ENCODE assay signal across 1 cellular context in the genomic region with DNA sequence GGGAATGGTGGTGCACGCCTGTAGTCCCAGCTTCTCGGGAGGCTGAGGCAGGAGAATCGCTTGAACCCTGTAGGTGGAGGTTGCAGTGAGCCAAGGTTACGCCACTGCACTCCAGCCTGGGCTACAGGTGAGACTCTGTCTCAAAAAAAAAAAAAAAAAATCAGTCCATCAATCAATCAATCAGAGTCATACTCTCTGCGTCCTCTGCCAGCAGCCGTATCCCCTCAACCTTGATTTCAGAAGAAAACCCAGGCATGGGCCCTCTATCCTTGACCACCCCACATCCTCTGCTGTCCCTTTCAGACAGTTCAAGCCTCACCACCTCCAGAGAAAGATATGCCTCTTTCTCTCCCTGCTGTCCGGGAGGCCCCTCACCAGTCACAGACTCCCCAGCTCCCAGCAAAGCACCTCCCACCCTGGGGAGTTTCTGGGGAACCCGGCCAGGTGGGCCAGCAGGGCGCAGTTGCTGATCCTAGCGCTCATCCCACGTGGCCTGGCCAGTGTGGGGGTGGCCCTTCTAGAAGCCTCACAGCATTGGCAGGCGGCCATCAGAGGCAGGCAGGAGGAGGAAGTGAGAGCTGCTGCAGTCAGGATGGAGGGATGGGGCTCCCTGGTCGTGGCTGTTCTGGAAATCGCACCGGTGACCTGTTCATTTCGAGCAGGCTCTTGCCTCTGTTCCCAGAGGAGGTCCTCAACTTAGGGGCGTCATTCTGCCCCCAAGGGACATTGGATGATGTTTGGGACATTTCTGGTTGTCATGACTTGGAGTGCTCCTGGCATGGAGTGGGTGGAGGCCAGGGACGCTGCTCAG.
TF ChIP-seq lines count a peak whose summit lies in the region.

No MANE protein-coding gene starts in this region.

TF ChIP-seq in GM12878, 131 proteins besides CTCF, POLR2A, EP300 and RAD21 (continued from another document and continues in another):
- no peak for TF ChIP-seq SUZ12 (IDR thresholded peaks at IDR 0.05; ENCODE audit: unreplicated experiment)
- no peak for TF ChIP-seq MTA3 (IDR thresholded peaks at IDR 0.05; ENCODE audit: borderline replicate concordance, low read length)
- no peak for TF ChIP-seq NRF1 (conservative IDR thresholded peaks at IDR 0.05; ENCODE audit: low read depth, low read length)
- TF ChIP-seq, protein P1, sequence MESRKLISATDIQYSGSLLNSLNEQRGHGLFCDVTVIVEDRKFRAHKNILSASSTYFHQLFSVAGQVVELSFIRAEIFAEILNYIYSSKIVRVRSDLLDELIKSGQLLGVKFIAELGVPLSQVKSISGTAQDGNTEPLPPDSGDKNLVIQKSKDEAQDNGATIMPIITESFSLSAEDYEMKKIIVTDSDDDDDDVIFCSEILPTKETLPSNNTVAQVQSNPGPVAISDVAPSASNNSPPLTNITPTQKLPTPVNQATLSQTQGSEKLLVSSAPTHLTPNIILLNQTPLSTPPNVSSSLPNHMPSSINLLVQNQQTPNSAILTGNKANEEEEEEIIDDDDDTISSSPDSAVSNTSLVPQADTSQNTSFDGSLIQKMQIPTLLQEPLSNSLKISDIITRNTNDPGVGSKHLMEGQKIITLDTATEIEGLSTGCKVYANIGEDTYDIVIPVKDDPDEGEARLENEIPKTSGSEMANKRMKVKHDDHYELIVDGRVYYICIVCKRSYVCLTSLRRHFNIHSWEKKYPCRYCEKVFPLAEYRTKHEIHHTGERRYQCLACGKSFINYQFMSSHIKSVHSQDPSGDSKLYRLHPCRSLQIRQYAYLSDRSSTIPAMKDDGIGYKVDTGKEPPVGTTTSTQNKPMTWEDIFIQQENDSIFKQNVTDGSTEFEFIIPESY (IDR thresholded peaks at IDR 0.05): no peak
- TF ChIP-seq RFX5 (IDR thresholded peaks at IDR 0.05; ENCODE audit: low read depth, low read length): no peak
- no peak for TF ChIP-seq MEF2B (IDR thresholded peaks at IDR 0.05; ENCODE audit: partially characterized antibody, poor library complexity, severe bottlenecking)
- TF ChIP-seq, protein P2, sequence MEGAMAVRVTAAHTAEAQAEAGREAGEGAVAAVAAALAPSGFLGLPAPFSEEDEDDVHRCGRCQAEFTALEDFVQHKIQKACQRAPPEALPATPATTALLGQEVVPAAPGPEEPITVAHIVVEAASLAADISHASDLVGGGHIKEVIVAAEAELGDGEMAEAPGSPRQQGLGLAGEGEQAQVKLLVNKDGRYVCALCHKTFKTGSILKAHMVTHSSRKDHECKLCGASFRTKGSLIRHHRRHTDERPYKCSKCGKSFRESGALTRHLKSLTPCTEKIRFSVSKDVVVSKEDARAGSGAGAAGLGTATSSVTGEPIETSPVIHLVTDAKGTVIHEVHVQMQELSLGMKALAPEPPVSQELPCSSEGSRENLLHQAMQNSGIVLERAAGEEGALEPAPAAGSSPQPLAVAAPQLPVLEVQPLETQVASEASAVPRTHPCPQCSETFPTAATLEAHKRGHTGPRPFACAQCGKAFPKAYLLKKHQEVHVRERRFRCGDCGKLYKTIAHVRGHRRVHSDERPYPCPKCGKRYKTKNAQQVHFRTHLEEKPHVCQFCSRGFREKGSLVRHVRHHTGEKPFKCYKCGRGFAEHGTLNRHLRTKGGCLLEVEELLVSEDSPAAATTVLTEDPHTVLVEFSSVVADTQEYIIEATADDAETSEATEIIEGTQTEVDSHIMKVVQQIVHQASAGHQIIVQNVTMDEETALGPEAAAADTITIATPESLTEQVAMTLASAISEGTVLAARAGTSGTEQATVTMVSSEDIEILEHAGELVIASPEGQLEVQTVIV (IDR thresholded peaks at IDR 0.05; ENCODE audit: borderline replicate concordance, partially characterized antibody): no peak
- TF ChIP-seq, protein P3, sequence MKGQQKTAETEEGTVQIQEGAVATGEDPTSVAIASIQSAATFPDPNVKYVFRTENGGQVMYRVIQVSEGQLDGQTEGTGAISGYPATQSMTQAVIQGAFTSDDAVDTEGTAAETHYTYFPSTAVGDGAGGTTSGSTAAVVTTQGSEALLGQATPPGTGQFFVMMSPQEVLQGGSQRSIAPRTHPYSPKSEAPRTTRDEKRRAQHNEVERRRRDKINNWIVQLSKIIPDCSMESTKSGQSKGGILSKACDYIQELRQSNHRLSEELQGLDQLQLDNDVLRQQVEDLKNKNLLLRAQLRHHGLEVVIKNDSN (IDR thresholded peaks at IDR 0.05; ENCODE audit: borderline replicate concordance, extremely low read length, insufficient read depth, low read depth, low read length): peak; percentile 85
- peak; percentile 96 for TF ChIP-seq SPI1 (IDR thresholded peaks at IDR 0.05; ENCODE audit: borderline replicate concordance, insufficient read depth, low read depth, low read length)
- TF ChIP-seq, protein P4, sequence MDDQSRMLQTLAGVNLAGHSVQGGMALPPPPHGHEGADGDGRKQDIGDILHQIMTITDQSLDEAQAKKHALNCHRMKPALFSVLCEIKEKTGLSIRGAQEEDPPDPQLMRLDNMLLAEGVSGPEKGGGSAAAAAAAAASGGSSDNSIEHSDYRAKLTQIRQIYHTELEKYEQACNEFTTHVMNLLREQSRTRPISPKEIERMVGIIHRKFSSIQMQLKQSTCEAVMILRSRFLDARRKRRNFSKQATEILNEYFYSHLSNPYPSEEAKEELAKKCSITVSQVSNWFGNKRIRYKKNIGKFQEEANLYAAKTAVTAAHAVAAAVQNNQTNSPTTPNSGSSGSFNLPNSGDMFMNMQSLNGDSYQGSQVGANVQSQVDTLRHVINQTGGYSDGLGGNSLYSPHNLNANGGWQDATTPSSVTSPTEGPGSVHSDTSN (IDR thresholded peaks at IDR 0.05; ENCODE audit: insufficient replicate concordance, low read depth, low read length): peak; percentile 35
- no peak for TF ChIP-seq TBL1XR1 (IDR thresholded peaks at IDR 0.05; ENCODE audit: low read depth, low read length)
- TF ChIP-seq, protein P5, sequence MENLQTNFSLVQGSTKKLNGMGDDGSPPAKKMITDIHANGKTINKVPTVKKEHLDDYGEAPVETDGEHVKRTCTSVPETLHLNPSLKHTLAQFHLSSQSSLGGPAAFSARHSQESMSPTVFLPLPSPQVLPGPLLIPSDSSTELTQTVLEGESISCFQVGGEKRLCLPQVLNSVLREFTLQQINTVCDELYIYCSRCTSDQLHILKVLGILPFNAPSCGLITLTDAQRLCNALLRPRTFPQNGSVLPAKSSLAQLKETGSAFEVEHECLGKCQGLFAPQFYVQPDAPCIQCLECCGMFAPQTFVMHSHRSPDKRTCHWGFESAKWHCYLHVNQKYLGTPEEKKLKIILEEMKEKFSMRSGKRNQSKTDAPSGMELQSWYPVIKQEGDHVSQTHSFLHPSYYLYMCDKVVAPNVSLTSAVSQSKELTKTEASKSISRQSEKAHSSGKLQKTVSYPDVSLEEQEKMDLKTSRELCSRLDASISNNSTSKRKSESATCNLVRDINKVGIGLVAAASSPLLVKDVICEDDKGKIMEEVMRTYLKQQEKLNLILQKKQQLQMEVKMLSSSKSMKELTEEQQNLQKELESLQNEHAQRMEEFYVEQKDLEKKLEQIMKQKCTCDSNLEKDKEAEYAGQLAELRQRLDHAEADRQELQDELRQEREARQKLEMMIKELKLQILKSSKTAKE (IDR thresholded peaks at IDR 0.05; ENCODE audit: low read depth, poor library complexity, severe bottlenecking): no peak
- TF ChIP-seq, protein P6, sequence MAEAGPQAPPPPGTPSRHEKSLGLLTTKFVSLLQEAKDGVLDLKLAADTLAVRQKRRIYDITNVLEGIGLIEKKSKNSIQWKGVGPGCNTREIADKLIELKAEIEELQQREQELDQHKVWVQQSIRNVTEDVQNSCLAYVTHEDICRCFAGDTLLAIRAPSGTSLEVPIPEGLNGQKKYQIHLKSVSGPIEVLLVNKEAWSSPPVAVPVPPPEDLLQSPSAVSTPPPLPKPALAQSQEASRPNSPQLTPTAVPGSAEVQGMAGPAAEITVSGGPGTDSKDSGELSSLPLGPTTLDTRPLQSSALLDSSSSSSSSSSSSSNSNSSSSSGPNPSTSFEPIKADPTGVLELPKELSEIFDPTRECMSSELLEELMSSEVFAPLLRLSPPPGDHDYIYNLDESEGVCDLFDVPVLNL (IDR thresholded peaks at IDR 0.05; ENCODE audit: low read depth, low read length): no peak
- TF ChIP-seq KLF5 (IDR thresholded peaks at IDR 0.05; ENCODE audit: partially characterized antibody): no peak
- TF ChIP-seq, protein P7, sequence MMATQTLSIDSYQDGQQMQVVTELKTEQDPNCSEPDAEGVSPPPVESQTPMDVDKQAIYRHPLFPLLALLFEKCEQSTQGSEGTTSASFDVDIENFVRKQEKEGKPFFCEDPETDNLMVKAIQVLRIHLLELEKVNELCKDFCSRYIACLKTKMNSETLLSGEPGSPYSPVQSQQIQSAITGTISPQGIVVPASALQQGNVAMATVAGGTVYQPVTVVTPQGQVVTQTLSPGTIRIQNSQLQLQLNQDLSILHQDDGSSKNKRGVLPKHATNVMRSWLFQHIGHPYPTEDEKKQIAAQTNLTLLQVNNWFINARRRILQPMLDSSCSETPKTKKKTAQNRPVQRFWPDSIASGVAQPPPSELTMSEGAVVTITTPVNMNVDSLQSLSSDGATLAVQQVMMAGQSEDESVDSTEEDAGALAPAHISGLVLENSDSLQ (IDR thresholded peaks at IDR 0.05): peak; percentile 83
- no peak for TF ChIP-seq PAX8 (IDR thresholded peaks at IDR 0.05)
- TF ChIP-seq, protein P8, sequence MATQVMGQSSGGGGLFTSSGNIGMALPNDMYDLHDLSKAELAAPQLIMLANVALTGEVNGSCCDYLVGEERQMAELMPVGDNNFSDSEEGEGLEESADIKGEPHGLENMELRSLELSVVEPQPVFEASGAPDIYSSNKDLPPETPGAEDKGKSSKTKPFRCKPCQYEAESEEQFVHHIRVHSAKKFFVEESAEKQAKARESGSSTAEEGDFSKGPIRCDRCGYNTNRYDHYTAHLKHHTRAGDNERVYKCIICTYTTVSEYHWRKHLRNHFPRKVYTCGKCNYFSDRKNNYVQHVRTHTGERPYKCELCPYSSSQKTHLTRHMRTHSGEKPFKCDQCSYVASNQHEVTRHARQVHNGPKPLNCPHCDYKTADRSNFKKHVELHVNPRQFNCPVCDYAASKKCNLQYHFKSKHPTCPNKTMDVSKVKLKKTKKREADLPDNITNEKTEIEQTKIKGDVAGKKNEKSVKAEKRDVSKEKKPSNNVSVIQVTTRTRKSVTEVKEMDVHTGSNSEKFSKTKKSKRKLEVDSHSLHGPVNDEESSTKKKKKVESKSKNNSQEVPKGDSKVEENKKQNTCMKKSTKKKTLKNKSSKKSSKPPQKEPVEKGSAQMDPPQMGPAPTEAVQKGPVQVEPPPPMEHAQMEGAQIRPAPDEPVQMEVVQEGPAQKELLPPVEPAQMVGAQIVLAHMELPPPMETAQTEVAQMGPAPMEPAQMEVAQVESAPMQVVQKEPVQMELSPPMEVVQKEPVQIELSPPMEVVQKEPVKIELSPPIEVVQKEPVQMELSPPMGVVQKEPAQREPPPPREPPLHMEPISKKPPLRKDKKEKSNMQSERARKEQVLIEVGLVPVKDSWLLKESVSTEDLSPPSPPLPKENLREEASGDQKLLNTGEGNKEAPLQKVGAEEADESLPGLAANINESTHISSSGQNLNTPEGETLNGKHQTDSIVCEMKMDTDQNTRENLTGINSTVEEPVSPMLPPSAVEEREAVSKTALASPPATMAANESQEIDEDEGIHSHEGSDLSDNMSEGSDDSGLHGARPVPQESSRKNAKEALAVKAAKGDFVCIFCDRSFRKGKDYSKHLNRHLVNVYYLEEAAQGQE (IDR thresholded peaks at IDR 0.05; ENCODE audit: low read depth, low read length): no peak
- peak; percentile 89 for TF ChIP-seq SMAD1 (IDR thresholded peaks at IDR 0.05; ENCODE audit: low read depth, partially characterized antibody)
- TF ChIP-seq, protein P9, sequence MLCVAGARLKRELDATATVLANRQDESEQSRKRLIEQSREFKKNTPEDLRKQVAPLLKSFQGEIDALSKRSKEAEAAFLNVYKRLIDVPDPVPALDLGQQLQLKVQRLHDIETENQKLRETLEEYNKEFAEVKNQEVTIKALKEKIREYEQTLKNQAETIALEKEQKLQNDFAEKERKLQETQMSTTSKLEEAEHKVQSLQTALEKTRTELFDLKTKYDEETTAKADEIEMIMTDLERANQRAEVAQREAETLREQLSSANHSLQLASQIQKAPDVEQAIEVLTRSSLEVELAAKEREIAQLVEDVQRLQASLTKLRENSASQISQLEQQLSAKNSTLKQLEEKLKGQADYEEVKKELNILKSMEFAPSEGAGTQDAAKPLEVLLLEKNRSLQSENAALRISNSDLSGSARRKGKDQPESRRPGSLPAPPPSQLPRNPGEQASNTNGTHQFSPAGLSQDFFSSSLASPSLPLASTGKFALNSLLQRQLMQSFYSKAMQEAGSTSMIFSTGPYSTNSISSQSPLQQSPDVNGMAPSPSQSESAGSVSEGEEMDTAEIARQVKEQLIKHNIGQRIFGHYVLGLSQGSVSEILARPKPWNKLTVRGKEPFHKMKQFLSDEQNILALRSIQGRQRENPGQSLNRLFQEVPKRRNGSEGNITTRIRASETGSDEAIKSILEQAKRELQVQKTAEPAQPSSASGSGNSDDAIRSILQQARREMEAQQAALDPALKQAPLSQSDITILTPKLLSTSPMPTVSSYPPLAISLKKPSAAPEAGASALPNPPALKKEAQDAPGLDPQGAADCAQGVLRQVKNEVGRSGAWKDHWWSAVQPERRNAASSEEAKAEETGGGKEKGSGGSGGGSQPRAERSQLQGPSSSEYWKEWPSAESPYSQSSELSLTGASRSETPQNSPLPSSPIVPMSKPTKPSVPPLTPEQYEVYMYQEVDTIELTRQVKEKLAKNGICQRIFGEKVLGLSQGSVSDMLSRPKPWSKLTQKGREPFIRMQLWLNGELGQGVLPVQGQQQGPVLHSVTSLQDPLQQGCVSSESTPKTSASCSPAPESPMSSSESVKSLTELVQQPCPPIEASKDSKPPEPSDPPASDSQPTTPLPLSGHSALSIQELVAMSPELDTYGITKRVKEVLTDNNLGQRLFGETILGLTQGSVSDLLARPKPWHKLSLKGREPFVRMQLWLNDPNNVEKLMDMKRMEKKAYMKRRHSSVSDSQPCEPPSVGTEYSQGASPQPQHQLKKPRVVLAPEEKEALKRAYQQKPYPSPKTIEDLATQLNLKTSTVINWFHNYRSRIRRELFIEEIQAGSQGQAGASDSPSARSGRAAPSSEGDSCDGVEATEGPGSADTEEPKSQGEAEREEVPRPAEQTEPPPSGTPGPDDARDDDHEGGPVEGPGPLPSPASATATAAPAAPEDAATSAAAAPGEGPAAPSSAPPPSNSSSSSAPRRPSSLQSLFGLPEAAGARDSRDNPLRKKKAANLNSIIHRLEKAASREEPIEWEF (IDR thresholded peaks at IDR 0.05; ENCODE audit: insufficient replicate concordance, low read depth, low read length): no peak
- no peak for TF ChIP-seq NFIC (IDR thresholded peaks at IDR 0.05; ENCODE audit: low read depth, low read length)
- no peak for TF ChIP-seq ETV6 (conservative IDR thresholded peaks at IDR 0.05 in 1 of 2, IDR thresholded peaks at IDR 0.05 in 1 of 2; ENCODE audit: borderline replicate concordance in 1 of 2, low read depth in 1 of 2)
- TF ChIP-seq ZNF207 (IDR thresholded peaks at IDR 0.05; ENCODE audit: borderline replicate concordance): no peak
- TF ChIP-seq RELA (IDR thresholded peaks at IDR 0.05; ENCODE audit: borderline replicate concordance, partially characterized antibody): no peak
- TF ChIP-seq TARDBP (IDR thresholded peaks at IDR 0.05; ENCODE audit: borderline replicate concordance): no peak
- no peak for TF ChIP-seq POLR2AphosphoS2 (IDR thresholded peaks at IDR 0.05; ENCODE audit: low read depth, low read length)
- no peak for TF ChIP-seq KAT2A (conservative IDR thresholded peaks at IDR 0.05; ENCODE audit: control insufficient read depth, low read depth, low read length)
- no peak for TF ChIP-seq NFYA (IDR thresholded peaks at IDR 0.05; ENCODE audit: borderline replicate concordance, low read depth, low read length)
- TF ChIP-seq MYB (IDR thresholded peaks at IDR 0.05; ENCODE audit: borderline replicate concordance, low read depth, low read length): no peak
- 0 out of 2 replicates have a peak, but pooled peaks have one; percentile 14 for TF ChIP-seq ATF7 (IDR thresholded peaks at IDR 0.05; ENCODE audit: low read depth)
